Comparison of ENCODE assay signal across 28 cellular contexts in the genomic region with DNA sequence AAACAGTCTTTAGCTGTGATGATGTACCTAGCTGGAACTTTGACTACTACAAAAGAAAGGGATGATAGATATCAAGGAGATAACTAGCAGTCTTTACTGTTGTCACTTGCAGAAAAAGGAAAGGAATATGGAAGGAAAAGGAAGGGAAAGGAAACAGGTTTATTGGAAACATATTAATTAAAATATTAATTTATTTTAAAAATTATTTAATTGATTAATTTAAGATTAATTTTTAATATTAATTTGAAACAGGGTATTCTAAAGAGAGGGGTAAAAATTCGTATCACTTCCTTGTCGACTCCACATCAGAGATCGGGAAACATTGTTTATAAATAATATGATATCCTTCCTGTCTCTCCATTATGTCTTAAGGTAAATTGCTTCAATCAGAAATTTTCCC.
"Had no signal": no experiment of that assay in that cellular context is flagged by ENCODE, and none has a peak within 500 bp of the region (broad histone marks: within the 10 kb centered on the region; RNA-seq: fewer than 3 reads in every experiment).

No MANE protein-coding gene starts in this region.

- H3K4me2 ChIP-seq: hepatocyte had no signal

- ATAC-seq: effector memory CD8-positive, alpha-beta T cell; esophagus mucosa; foreskin keratinocyte; gastrocnemius medialis; gastroesophageal sphincter; heart left ventricle; heart right ventricle had no signal

- H3K4me1 ChIP-seq: colonic mucosa, esophagus muscularis mucosa, esophagus squamous epithelium, foreskin keratinocyte, gastrocnemius medialis, gastroesophageal sphincter, heart left ventricle, heart right ventricle had no signal

- H3K36me3 ChIP-seq: colonic mucosa, esophagus muscularis mucosa, esophagus squamous epithelium, gastrocnemius medialis, gastroesophageal sphincter, heart left ventricle, heart right ventricle had no signal

- H3K9me3 Mint-ChIP-seq: effector memory CD8-positive, alpha-beta T cell; endodermal cell had no signal

- H3K4me3 ChIP-seq: colonic mucosa, coronary artery, dorsolateral prefrontal cortex, esophagus muscularis mucosa, esophagus squamous epithelium, gastrocnemius medialis, gastroesophageal sphincter, heart left ventricle, heart right ventricle, hepatocyte had no signal

- DNase-seq: colonic mucosa; cortex of kidney; dermis blood vessel endothelial cell; dorsolateral prefrontal cortex; effector CD4-positive, alpha-beta T cell; effector CD8-positive, alpha-beta T cell; effector memory CD4-positive, alpha-beta T cell; effector memory CD8-positive, alpha-beta T cell; endodermal cell; erythroblast; esophagus squamous epithelium; foreskin fibroblast; foreskin keratinocyte; foreskin melanocyte; gastrocnemius medialis; glutamatergic neuron; head of caudate nucleus; heart left ventricle; heart right ventricle had no signal

- H2AFZ ChIP-seq: hepatocyte had no signal

- H3K27ac Mint-ChIP-seq: dendritic cell treated with granulocyte-macrophage colony-stimulating factor and Interleukin-4, amounts not matched to agents 40 ng/mL and 50 ng/mL, for 4 days; effector memory CD8-positive, alpha-beta T cell; endodermal cell had no signal

- H3K27me3 Mint-ChIP-seq: dendritic cell treated with granulocyte-macrophage colony-stimulating factor and Interleukin-4, amounts not matched to agents 40 ng/mL and 50 ng/mL, for 4 days; effector memory CD8-positive, alpha-beta T cell had no signal

- H3K4me1 Mint-ChIP-seq: endodermal cell had no signal

- H3K27me3 ChIP-seq: colonic mucosa, dorsolateral prefrontal cortex, esophagus muscularis mucosa, esophagus squamous epithelium, foreskin keratinocyte, gastrocnemius medialis, gastroesophageal sphincter, heart left ventricle, heart right ventricle, hepatocyte had no signal

- H3K79me2 ChIP-seq: hepatocyte had no signal

- FAIRE-seq: endothelial cell of umbilical vein, frontal cortex had no signal

- H3K4me3 Mint-ChIP-seq: dendritic cell treated with granulocyte-macrophage colony-stimulating factor and Interleukin-4, amounts not matched to agents 40 ng/mL and 50 ng/mL, for 4 days; effector memory CD8-positive, alpha-beta T cell; endodermal cell had no signal

- H3K9me3 ChIP-seq: colonic mucosa, esophagus muscularis mucosa, esophagus squamous epithelium, gastrocnemius medialis, gastroesophageal sphincter had no signal

- H3K27ac ChIP-seq: colonic mucosa, coronary artery, dorsolateral prefrontal cortex, epithelial cell of prostate, esophagus muscularis mucosa, esophagus squamous epithelium, foreskin keratinocyte, gastrocnemius medialis, gastroesophageal sphincter, heart left ventricle, heart right ventricle, hepatocyte had no signal
